In the genomic region with DNA sequence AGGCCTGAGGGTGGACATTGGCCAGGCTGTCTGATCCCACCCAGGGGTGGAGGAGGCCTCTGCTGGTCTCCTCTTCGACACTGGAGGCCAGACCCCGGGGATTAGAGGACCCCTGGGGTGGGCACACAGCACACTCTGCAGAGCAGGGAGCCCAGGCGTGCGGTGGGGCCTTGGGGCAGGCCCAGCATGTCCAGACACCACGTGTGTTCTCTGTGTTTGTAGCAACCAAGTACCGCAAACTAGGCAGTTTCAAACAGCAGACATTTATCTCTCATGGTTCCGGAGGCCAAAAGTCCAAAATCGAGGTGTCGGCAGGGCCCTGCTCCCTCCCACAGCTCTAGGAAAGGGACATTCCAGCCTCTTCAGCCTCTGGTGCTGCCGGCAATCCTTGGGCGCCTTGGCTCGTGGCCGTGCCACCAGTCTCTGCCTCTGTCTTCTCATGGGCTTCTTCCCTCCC, we compare ENCODE assay signal across 13 cellular contexts. TPM values are rescaled to one million over a fixed set of nuclear protein-coding genes. Genes with fewer than 3 reads are reported as not detected.
A peak's percentile ranks its signal among the peaks of the same experiment; 100 is the strongest.
DNase-seq lines count a peak whose midpoint lies in the region; ATAC-seq, FAIRE-seq and TF ChIP-seq lines count a peak whose summit lies in the region.
"Had no signal": no experiment of that assay in that cellular context is flagged by ENCODE, and none has a peak within 500 bp of the region (broad histone marks: within the 10 kb centered on the region; RNA-seq: fewer than 3 reads in every experiment).

No MANE protein-coding gene starts in this region.

- H3K27me3 ChIP-seq in HepG2 (ENCODE audit: control insufficient read depth in 1 of 2, insufficient read depth in 2 of 2, low read length in 2 of 2) (peaks cover 0 to 11% of the 10 kb centered on the region in 2 experiments; a peak in 2 of 5 replicates), transverse colon (peaks cover 61% of the 10 kb centered on the region)

- no peaks in the 10 kb centered on the region for H3K9me3 Mint-ChIP-seq in activated naive CD4-positive, alpha-beta T cell treated with anti-CD3 and anti-CD28 coated beads for 36 hours
- H3K9me3 Mint-ChIP-seq in stimulated activated effector memory CD8-positive, alpha-beta T cell treated with anti-CD3 and anti-CD28 coated beads, Interleukin-12 subunit alpha, Interleukin-12 subunit beta, amount 100 ng/mL, for 72 hours = no peaks in the 10 kb centered on the region

- no peak for DNase-seq in activated naive CD4-positive, alpha-beta T cell treated with anti-CD3 and anti-CD28 coated beads for 36 hours
- no peak for DNase-seq in activated naive CD4-positive, alpha-beta T cell treated with anti-CD3 and anti-CD28 coated beads, Interleukin-2, amount 50 U/mL, for 16 hours
- DNase-seq in SK-N-MC (ENCODE audit: low read depth, low spot score) = no peak
- peak; percentile 80 for DNase-seq in HepG2 (ENCODE audit: low spot score)
- no peak for DNase-seq in stimulated activated effector memory CD8-positive, alpha-beta T cell treated with anti-CD3 and anti-CD28 coated beads, Interleukin-12 subunit alpha, Interleukin-12 subunit beta, amount 100 ng/mL, for 72 hours (ENCODE audit: low spot score in 2 of 2)
- no peak for DNase-seq in transverse colon
- DNase-seq: DMS79, NCI-H1417 treated with DMSO at 0.1 percent for 48 hours, nucleus accumbens had no signal

- H3K27ac Mint-ChIP-seq in activated naive CD4-positive, alpha-beta T cell treated with anti-CD3 and anti-CD28 coated beads for 36 hours = no peak overlapping the region
- peak overlapping the region; percentile 90 for H3K27ac Mint-ChIP-seq in stimulated activated effector memory CD8-positive, alpha-beta T cell treated with anti-CD3 and anti-CD28 coated beads, Interleukin-12 subunit alpha, Interleukin-12 subunit beta, amount 100 ng/mL, for 72 hours

- H3K27me3 Mint-ChIP-seq in activated naive CD4-positive, alpha-beta T cell treated with anti-CD3 and anti-CD28 coated beads for 36 hours (ENCODE audit: low read depth) = peaks cover 30% of the 10 kb centered on the region

- ATAC-seq in HepG2 (peak; percentile 78), GM21717 (IDR thresholded peaks at IDR 0.05; ENCODE audit: unreplicated experiment) (no peak), HG02938 (IDR thresholded peaks at IDR 0.05; ENCODE audit: unreplicated experiment) (no peak)
- no peak for ATAC-seq in stimulated activated effector memory CD8-positive, alpha-beta T cell treated with anti-CD3 and anti-CD28 coated beads, Interleukin-12 subunit alpha, Interleukin-12 subunit beta, amount 100 ng/mL, for 72 hours

- peaks cover 2% of the 10 kb centered on the region for H3K4me1 Mint-ChIP-seq in activated naive CD4-positive, alpha-beta T cell treated with anti-CD3 and anti-CD28 coated beads for 36 hours (ENCODE audit: low read depth)
- peaks cover 25% of the 10 kb centered on the region for H3K4me1 Mint-ChIP-seq in stimulated activated effector memory CD8-positive, alpha-beta T cell treated with anti-CD3 and anti-CD28 coated beads, Interleukin-12 subunit alpha, Interleukin-12 subunit beta, amount 100 ng/mL, for 72 hours

- no peaks in the 10 kb centered on the region for H3K79me2 ChIP-seq in HepG2 (ENCODE audit: insufficient read depth, low read length)

- H2AFZ ChIP-seq in HepG2 (ENCODE audit: low read length) = no peak overlapping the region

- intact Hi-C loops in activated naive CD4-positive, alpha-beta T cell treated with anti-CD3 and anti-CD28 coated beads for 36 hours (cut with micrococcal nuclease) = no loop called here
- intact Hi-C loops in HepG2 (cut with micrococcal nuclease; ENCODE audit: unreplicated experiment) = no loop called here
- intact Hi-C loops in transverse colon (cut with DNase I; ENCODE audit: low total_unique reads) = no loop called here

- no peaks in the 10 kb centered on the region for H3K9me3 ChIP-seq in SK-N-MC (ENCODE audit: low read depth, low read length)
- H3K9me3 ChIP-seq in HepG2 (ENCODE audit: low read length) = no peaks in the 10 kb centered on the region
- H3K9me3 ChIP-seq in transverse colon = no peaks in the 10 kb centered on the region

- peak overlapping the region; percentile 64 for H3K4me2 ChIP-seq in HepG2 (ENCODE audit: low read depth, low read length)
- H3K4me2 ChIP-seq: KMS-11 had no signal

- TF ChIP-seq POLR2A in HepG2 (IDR thresholded peaks at IDR 0.05; ENCODE audit: insufficient read depth in 1 of 2, low read depth in 2 of 2, low read length in 2 of 2) (peak in 1 of 2 experiments; percentile 46; a peak in 1 of 4 replicates), transverse colon (IDR thresholded peaks at IDR 0.05) (no peak)

- no peaks in the 10 kb centered on the region for H3K36me3 Mint-ChIP-seq in activated naive CD4-positive, alpha-beta T cell treated with anti-CD3 and anti-CD28 coated beads for 36 hours (ENCODE audit: low read depth)
- H3K36me3 Mint-ChIP-seq in stimulated activated effector memory CD8-positive, alpha-beta T cell treated with anti-CD3 and anti-CD28 coated beads, Interleukin-12 subunit alpha, Interleukin-12 subunit beta, amount 100 ng/mL, for 72 hours = peaks cover 26% of the 10 kb centered on the region

- 8% methylated on average over 7 of the region's 13 CpGs for WGBS in HepG2 (ENCODE audit: low lambda C conversion rate)
- WGBS in transverse colon (ENCODE audit: low coverage in 1 of 2), 2 donors = 70 to 88% methylated on average over 5 to 13 of the region's 13 CpGs

- H3K27ac ChIP-seq in SK-N-MC (peak overlapping the region; percentile 60), HepG2 (ENCODE audit: extremely low read length, insufficient read depth, low read length) (peak overlapping the region; percentile 45), transverse colon (no peak overlapping the region)
- H3K27ac ChIP-seq: KMS-11, skin epidermis had no signal

- H3K36me3 ChIP-seq in SK-N-MC (ENCODE audit: insufficient read depth, low read length) (no peaks in the 10 kb centered on the region; the same call in 1 of the 2 replicates), HepG2 (replicated peaks in 1 of 2; ENCODE audit: control insufficient read depth in 1 of 2, insufficient read depth in 2 of 2, low read length in 2 of 2) (no peaks in the 10 kb centered on the region), transverse colon (no peaks in the 10 kb centered on the region)

- H3K4me3 Mint-ChIP-seq in activated naive CD4-positive, alpha-beta T cell treated with anti-CD3 and anti-CD28 coated beads for 36 hours = peak overlapping the region; percentile 18
- H3K4me3 Mint-ChIP-seq in stimulated activated effector memory CD8-positive, alpha-beta T cell treated with anti-CD3 and anti-CD28 coated beads, Interleukin-12 subunit alpha, Interleukin-12 subunit beta, amount 100 ng/mL, for 72 hours = peak overlapping the region; percentile 74

- no peaks in the 10 kb centered on the region for H4K20me1 ChIP-seq in HepG2 (ENCODE audit: insufficient read depth, low read length)

- no peak overlapping the region for H3K9ac ChIP-seq in SK-N-MC (ENCODE audit: insufficient read length)
- H3K9ac ChIP-seq in HepG2 (ENCODE audit: insufficient read depth, low read depth, low read length) = peak overlapping the region; percentile 55
- H3K9ac ChIP-seq: KMS-11 had no signal

- no TSS peak for BruUV-seq in HepG2 (replicated peaks; lab: Mats Ljungman, UMichigan)

- H3K4me3 ChIP-seq in SK-N-MC (peak overlapping the region; percentile 82), HepG2 (replicated peaks in 1 of 3; ENCODE audit: insufficient read depth in 1 of 3, low read depth in 2 of 3, low read length in 3 of 3) (peak overlapping the region in 1 of 3 experiments; percentile 45; a peak in 1 of 6 replicates), transverse colon (no peak overlapping the region)
- H3K4me3 ChIP-seq: skin epidermis had no signal

- 0 out of 2 replicates have a peak, but pooled peaks have one; percentile 14 for TF ChIP-seq RAD21 in HepG2 (CRISPR knock-in tag; IDR thresholded peaks at IDR 0.05)

- TF ChIP-seq EP300 in HepG2 (IDR thresholded peaks at IDR 0.05; ENCODE audit: low read depth in 2 of 2, low read length in 2 of 2) (peak in 1 of 2 experiments; percentile 5; a peak in 2 of 4 replicates), HepG2 (CRISPR knock-in tag; IDR thresholded peaks at IDR 0.05; ENCODE audit: borderline replicate concordance) (no peak), transverse colon (IDR thresholded peaks at IDR 0.05; ENCODE audit: low read depth) (no peak)

- H3K4me1 ChIP-seq in HepG2 (ENCODE audit: insufficient read depth, low read length) (peaks cover 19% of the 10 kb centered on the region), transverse colon (peaks cover 0 to 13% (median 11%) of the 10 kb centered on the region in 4 donors)

- peak; percentile 71 for FAIRE-seq in HepG2 (lab: Jason Lieb, UNC)

- TF ChIP-seq CTCF in HepG2 (CRISPR knock-in tag; IDR thresholded peaks at IDR 0.05) (no peak), transverse colon (IDR thresholded peaks at IDR 0.05) (no peak)

- POLR2A ChIA-PET in HepG2 (lab: Yijun Ruan, JAX) = interaction anchor here (1.2 kb wide), 1 partner anchor 15 kb away, joined by 3 read pairs; no protein-coding TSS in a partner anchor

- CTCF ChIA-PET in activated naive CD4-positive, alpha-beta T cell treated with anti-CD3 and anti-CD28 coated beads for 36 hours (lab: Charles Lee) = no interaction called here
- CTCF ChIA-PET in HepG2 (lab: Yijun Ruan, JAX; ENCODE audit: low intra/inter-chr PET ratio, low total read pairs) = no interaction called here

- in situ Hi-C loops in HepG2 (cut with HindIII; ENCODE audit: extremely low pct_ligation_motif_present, low pct_unique_long_range_greater_than_20kb) = no loop called here
- in situ Hi-C loops in transverse colon (cut with MboI; ENCODE audit: low pct_ligation_motif_present in 1 of 4, low pct_unique_long_range_greater_than_20kb in 1 of 4, low sequenced_read_pairs in 3 of 4) = no loop called here

RNA-seq across cellular contexts. Expression of a gene that starts 1.5 kb away (rescaled TPM):
- 1 to 10 TPM; 1.2 to 1.7 TPM for total RNA-seq in activated naive CD4-positive, alpha-beta T cell treated with anti-CD3 and anti-CD28 coated beads for 36 hours
- 0.15 and 0.58 TPM in 2 replicates for total RNA-seq in HepG2 (2016; rRNA removed; fragmentation: Illumina TruSeq; extraction: Trizol)
- total RNA-seq in HepG2 (2016; cell fraction: cytosol; rRNA removed; fragmentation: Illumina TruSeq; extraction: Trizol; ENCODE audit: low read depth) = 0.20 and 0.35 TPM in 2 replicates
- total RNA-seq in HepG2 (2016; cell fraction: insoluble cytoplasmic fraction; rRNA removed; fragmentation: Illumina TruSeq; extraction: Trizol) = 0.19 TPM in 2 replicates
- total RNA-seq in HepG2 (2016; cell fraction: membrane; rRNA removed; fragmentation: Illumina TruSeq; extraction: Trizol) = 1.1 and 1.4 TPM in 2 replicates
- total RNA-seq in HepG2 (2016; cell fraction: nucleus; rRNA removed; fragmentation: Illumina TruSeq; extraction: Trizol) = 0.47 and 0.56 TPM in 2 replicates
- 1.1 TPM in 2 replicates for polyA plus RNA-seq in HepG2 (2011; rRNA removed)
- 0.99 and 1.7 TPM in 2 replicates for polyA plus RNA-seq in HepG2 (2011; cell fraction: cytosol; rRNA removed)
- 2.5 and 4.2 TPM in 2 replicates for polyA plus RNA-seq in HepG2 (2011; cell fraction: nucleus; rRNA removed)
- 1.6 and 3.8 TPM in 2 replicates for polyA plus RNA-seq in HepG2 (2012)
- polyA plus RNA-seq in HepG2 (2016; cell fraction: cytosol; fragmentation: Illumina TruSeq; extraction: Trizol; ENCODE audit: low read depth) = 1.3 and 1.4 TPM in 2 replicates
- polyA plus RNA-seq in HepG2 (2016; cell fraction: insoluble cytoplasmic fraction; fragmentation: Illumina TruSeq; extraction: Trizol; ENCODE audit: low read depth) = 1.1 and 1.4 TPM in 2 replicates
- 2.9 and 3.6 TPM in 2 replicates for polyA plus RNA-seq in HepG2 (2016; cell fraction: membrane; fragmentation: Illumina TruSeq; extraction: Trizol; ENCODE audit: low read depth)
- 2.0 and 2.3 TPM in 2 replicates for polyA plus RNA-seq in HepG2 (2016; cell fraction: nucleus; fragmentation: Illumina TruSeq; extraction: Trizol; ENCODE audit: insufficient read depth, low read depth)
- polyA minus RNA-seq in HepG2 (2011; rRNA and poly(A)+ RNA removed; ENCODE audit: low replicate concordance) = 0.78 and 0.84 TPM in 2 replicates
- polyA minus RNA-seq in HepG2 (2011; cell fraction: cytosol; rRNA and poly(A)+ RNA removed) = 0.30 and 0.79 TPM in 2 replicates
- polyA minus RNA-seq in HepG2 (2011; cell fraction: nucleus; rRNA and poly(A)+ RNA removed) = 0.37 and 0.39 TPM in 2 replicates
- under 1 TPM in 1 of 4 donors, not detected in 3; 0.32 TPM for total RNA-seq in transverse colon

RNA-seq across cellular contexts. Expression of a gene that starts 13.7 kb away (rescaled TPM):
- 10 to 100 TPM; 61.0 to 62.8 TPM for total RNA-seq in activated naive CD4-positive, alpha-beta T cell treated with anti-CD3 and anti-CD28 coated beads for 36 hours
- total RNA-seq in HepG2 (2016; rRNA removed; fragmentation: Illumina TruSeq; extraction: Trizol) (16.2 and 21.5 TPM in 2 replicates), transverse colon (100 to 1,000 TPM in 1 of 4 donors, 10 to 100 TPM in 3; 40.6 to 109 (median 69.4) TPM)
- total RNA-seq in HepG2 (2016; cell fraction: cytosol; rRNA removed; fragmentation: Illumina TruSeq; extraction: Trizol; ENCODE audit: low read depth) = 8.1 and 8.5 TPM in 2 replicates
- total RNA-seq in HepG2 (2016; cell fraction: insoluble cytoplasmic fraction; rRNA removed; fragmentation: Illumina TruSeq; extraction: Trizol) = 14.1 and 20.1 TPM in 2 replicates
- 15.9 and 17.7 TPM in 2 replicates for total RNA-seq in HepG2 (2016; cell fraction: membrane; rRNA removed; fragmentation: Illumina TruSeq; extraction: Trizol)
- 12.3 and 17.7 TPM in 2 replicates for total RNA-seq in HepG2 (2016; cell fraction: nucleus; rRNA removed; fragmentation: Illumina TruSeq; extraction: Trizol)
- polyA plus RNA-seq in HepG2 (2011; rRNA removed) = 28.9 and 36.8 TPM in 2 replicates
- polyA plus RNA-seq in HepG2 (2011; cell fraction: cytosol; rRNA removed) = 15.8 and 28.0 TPM in 2 replicates
- polyA plus RNA-seq in HepG2 (2011; cell fraction: nucleus; rRNA removed) = 241 and 327 TPM in 2 replicates
- 19.6 and 35.2 TPM in 2 replicates for polyA plus RNA-seq in HepG2 (2012)
- polyA plus RNA-seq in HepG2 (2016; cell fraction: cytosol; fragmentation: Illumina TruSeq; extraction: Trizol; ENCODE audit: low read depth) = 10.4 and 11.2 TPM in 2 replicates
- polyA plus RNA-seq in HepG2 (2016; cell fraction: insoluble cytoplasmic fraction; fragmentation: Illumina TruSeq; extraction: Trizol; ENCODE audit: low read depth) = 19.9 and 22.8 TPM in 2 replicates
- 15.2 and 16.9 TPM in 2 replicates for polyA plus RNA-seq in HepG2 (2016; cell fraction: membrane; fragmentation: Illumina TruSeq; extraction: Trizol; ENCODE audit: low read depth)
- 56.6 and 60.9 TPM in 2 replicates for polyA plus RNA-seq in HepG2 (2016; cell fraction: nucleus; fragmentation: Illumina TruSeq; extraction: Trizol; ENCODE audit: insufficient read depth, low read depth)
- polyA minus RNA-seq in HepG2 (2011; rRNA and poly(A)+ RNA removed; ENCODE audit: low replicate concordance) = 22.4 and 30.1 TPM in 2 replicates
- 9.7 and 11.7 TPM in 2 replicates for polyA minus RNA-seq in HepG2 (2011; cell fraction: cytosol; rRNA and poly(A)+ RNA removed)
- 14.4 and 18.2 TPM in 2 replicates for polyA minus RNA-seq in HepG2 (2011; cell fraction: nucleus; rRNA and poly(A)+ RNA removed)

RNA-seq across cellular contexts. Expression of a gene that starts 28.8 kb away (rescaled TPM):
- 10 to 100 TPM; 16.5 to 16.7 TPM for total RNA-seq in activated naive CD4-positive, alpha-beta T cell treated with anti-CD3 and anti-CD28 coated beads for 36 hours
- total RNA-seq in HepG2 (2016; rRNA removed; fragmentation: Illumina TruSeq; extraction: Trizol) (12.5 and 19.0 TPM in 2 replicates), transverse colon (10 to 100 TPM; 27.3 to 91.3 (median 35.1) TPM)
- total RNA-seq in HepG2 (2016; cell fraction: cytosol; rRNA removed; fragmentation: Illumina TruSeq; extraction: Trizol; ENCODE audit: low read depth) = 2.8 and 3.8 TPM in 2 replicates
- total RNA-seq in HepG2 (2016; cell fraction: insoluble cytoplasmic fraction; rRNA removed; fragmentation: Illumina TruSeq; extraction: Trizol) = 9.4 and 19.8 TPM in 2 replicates
- 6.0 and 7.6 TPM in 2 replicates for total RNA-seq in HepG2 (2016; cell fraction: membrane; rRNA removed; fragmentation: Illumina TruSeq; extraction: Trizol)
- 18.8 and 19.9 TPM in 2 replicates for total RNA-seq in HepG2 (2016; cell fraction: nucleus; rRNA removed; fragmentation: Illumina TruSeq; extraction: Trizol)
- polyA plus RNA-seq in HepG2 (2011; rRNA removed) = 14.4 and 18.7 TPM in 2 replicates
- 10.0 and 18.1 TPM in 2 replicates for polyA plus RNA-seq in HepG2 (2011; cell fraction: cytosol; rRNA removed)
- 88.6 and 104 TPM in 2 replicates for polyA plus RNA-seq in HepG2 (2011; cell fraction: nucleus; rRNA removed)
- polyA plus RNA-seq in HepG2 (2012) = 10.9 and 17.7 TPM in 2 replicates
- 3.5 and 4.0 TPM in 2 replicates for polyA plus RNA-seq in HepG2 (2016; cell fraction: cytosol; fragmentation: Illumina TruSeq; extraction: Trizol; ENCODE audit: low read depth)
- polyA plus RNA-seq in HepG2 (2016; cell fraction: insoluble cytoplasmic fraction; fragmentation: Illumina TruSeq; extraction: Trizol; ENCODE audit: low read depth) = 9.5 and 12.3 TPM in 2 replicates
- 4.9 and 5.3 TPM in 2 replicates for polyA plus RNA-seq in HepG2 (2016; cell fraction: membrane; fragmentation: Illumina TruSeq; extraction: Trizol; ENCODE audit: low read depth)
- polyA plus RNA-seq in HepG2 (2016; cell fraction: nucleus; fragmentation: Illumina TruSeq; extraction: Trizol; ENCODE audit: insufficient read depth, low read depth) = 54.2 and 57.7 TPM in 2 replicates
- polyA minus RNA-seq in HepG2 (2011; rRNA and poly(A)+ RNA removed; ENCODE audit: low replicate concordance) = 9.7 and 16.7 TPM in 2 replicates
- 6.4 and 6.9 TPM in 2 replicates for polyA minus RNA-seq in HepG2 (2011; cell fraction: cytosol; rRNA and poly(A)+ RNA removed)
- polyA minus RNA-seq in HepG2 (2011; cell fraction: nucleus; rRNA and poly(A)+ RNA removed) = 7.5 and 7.7 TPM in 2 replicates

Comparison
In these comparisons a context has a peak if more than half of its experiments do, and no peak if none do; other contexts are left out.
1. H3K27ac ChIP-seq: peak in SK-N-MC (single experiment) and HepG2 (single experiment); none in transverse colon (0 of 4).